In genomic region chr5:43039115-43039467, GRCh38 we compare ENCODE assay signal across 8 cellular contexts. TPM values are rescaled to one million over a fixed set of nuclear protein-coding genes. Genes with fewer than 3 reads are reported as not detected.
DNase-seq lines count a peak whose midpoint lies in the region; ATAC-seq and TF ChIP-seq lines count a peak whose summit lies in the region.

No MANE protein-coding gene starts in this region.

- ATAC-seq in GM19463 (IDR thresholded peaks at IDR 0.05; ENCODE audit: unreplicated experiment), result no peak

- no peaks in the 10 kb centered on the region for H4K20me1 ChIP-seq in hepatocyte (ENCODE audit: insufficient read depth, poor library complexity, severe bottlenecking)

- no peak for TF ChIP-seq POLR2A in spleen (IDR thresholded peaks at IDR 0.05)

- no peaks in the 10 kb centered on the region for H3K9me2 ChIP-seq in hepatocyte (replicated peaks; ENCODE audit: insufficient read depth)

- peak overlapping the region; percentile 95 for H3K4me2 ChIP-seq in hepatocyte

- intact Hi-C loops in activated CD4-positive, alpha-beta memory T cell treated with anti-CD3 and anti-CD28 coated beads for 36 hours (cut with micrococcal nuclease), result loop anchor here (1.0 kb wide), 1 partner anchor 9 kb away; no protein-coding TSS in a partner anchor
- intact Hi-C loops in spleen (cut with DNase I; ENCODE audit: low total_unique reads), result no loop called here

- peak overlapping the region; percentile 94 for H3K4me3 Mint-ChIP-seq in activated CD4-positive, alpha-beta memory T cell treated with anti-CD3 and anti-CD28 coated beads for 36 hours

- H3K27ac ChIP-seq in hepatocyte (peak overlapping the region; percentile 86), spleen (peak overlapping the region; percentile 96 to 99 (median 98))

- H3K4me3 ChIP-seq in HFF-Myc (replicated peaks; ENCODE audit: low read depth, low read length), result peak overlapping the region; percentile 62
- peak overlapping the region; percentile 35 for H3K4me3 ChIP-seq in hepatocyte
- peak overlapping the region; percentile 40 to 85 (median 54) for H3K4me3 ChIP-seq in spleen

- DNase-seq in HFF-Myc (ENCODE audit: extremely low read depth, low read depth) (no peak), hepatocyte (ENCODE audit: low spot score) (no peak), spleen (no peak), Ammon's horn (ENCODE audit: low spot score) (no peak), RKO (ENCODE audit: low spot score) (no peak)
- DNase-seq in activated CD4-positive, alpha-beta memory T cell treated with anti-CD3 and anti-CD28 coated beads for 36 hours, result no peak
- no peak for DNase-seq in stimulated activated naive CD4-positive, alpha-beta T cell treated with Interleukin-2 at 50 U/mL for 16 hours (lab: John Stamatoyannopoulos, UW)

- peaks cover 40% of the 10 kb centered on the region for H3K4me1 Mint-ChIP-seq in activated CD4-positive, alpha-beta memory T cell treated with anti-CD3 and anti-CD28 coated beads for 36 hours (ENCODE audit: low read depth)

- H3K4me1 ChIP-seq in hepatocyte (ENCODE audit: insufficient read depth) (peaks cover 8% of the 10 kb centered on the region), spleen (peaks cover 0 to 75% (median 54%) of the 10 kb centered on the region in 6 donors)

- H2AFZ ChIP-seq in hepatocyte, result peak overlapping the region; percentile 63

- H3K27ac Mint-ChIP-seq in activated CD4-positive, alpha-beta memory T cell treated with anti-CD3 and anti-CD28 coated beads for 36 hours, result peak overlapping the region; percentile 96

- H3K36me3 ChIP-seq in hepatocyte (replicated peaks; ENCODE audit: insufficient read depth, low read depth), result no peaks in the 10 kb centered on the region
- H3K36me3 ChIP-seq in spleen, result peaks cover 0 to under 1% (median 0%) of the 10 kb centered on the region in 6 donors

- H3K79me2 ChIP-seq in hepatocyte, result peaks cover 46% of the 10 kb centered on the region

- CTCF ChIA-PET in activated CD4-positive, alpha-beta memory T cell treated with anti-CD3 and anti-CD28 coated beads for 36 hours (lab: Charles Lee), result interaction anchor here (1.0 to 4.8 kb wide), 10 partner anchors 10 to 130 kb away, joined by 3 to 72 read pairs (median 13); no protein-coding TSS in a partner anchor

- no peaks in the 10 kb centered on the region for H3K36me3 Mint-ChIP-seq in activated CD4-positive, alpha-beta memory T cell treated with anti-CD3 and anti-CD28 coated beads for 36 hours

- 31% methylated on average over 6 of the region's 6 CpGs for WGBS in hepatocyte (ENCODE audit: low lambda C conversion rate, missing lambda C conversion rate)
- WGBS in spleen, 5 donors, result 11 to 17% (median 13%) methylated on average over 6 of the region's 6 CpGs

- H3K27me3 ChIP-seq in hepatocyte (peaks cover 25% of the 10 kb centered on the region), spleen (replicated peaks in 1 of 7) (no peaks in the 10 kb centered on the region)

- no peak for TF ChIP-seq CTCF in HFF-Myc (IDR thresholded peaks at IDR 0.05; ENCODE audit: low read depth, low read length, missing control alignments)
- no peak for TF ChIP-seq CTCF in hepatocyte (IDR thresholded peaks at IDR 0.05; ENCODE audit: poor library complexity)
- TF ChIP-seq CTCF in spleen (IDR thresholded peaks at IDR 0.05 in 8 of 11, conservative IDR thresholded peaks at IDR 0.05 in 3 of 11), result peak in 1 of 11 experiments; percentile 25

- H3K27me3 Mint-ChIP-seq in activated CD4-positive, alpha-beta memory T cell treated with anti-CD3 and anti-CD28 coated beads for 36 hours, result no peaks in the 10 kb centered on the region

- H3K9me3 ChIP-seq in hepatocyte (ENCODE audit: low read depth) (no peaks in the 10 kb centered on the region), spleen (no peaks in the 10 kb centered on the region)

- POLR2A ChIA-PET in activated CD4-positive, alpha-beta memory T cell treated with anti-CD3 and anti-CD28 coated beads for 36 hours (lab: Charles Lee), result interaction anchor here (0.6 to 3.9 kb wide), 10 partner anchors 20 to 198 kb away, joined by 3 to 41 read pairs (median 6); no protein-coding TSS in a partner anchor

- no peaks in the 10 kb centered on the region for H3K9me3 Mint-ChIP-seq in activated CD4-positive, alpha-beta memory T cell treated with anti-CD3 and anti-CD28 coated beads for 36 hours

RNA-seq across cellular contexts. Expression of gene ANXA2R, which starts 1.0 kb away (rescaled TPM):
- total RNA-seq in activated CD4-positive, alpha-beta memory T cell treated with anti-CD3 and anti-CD28 coated beads for 36 hours, result 1 to 10 TPM; 2.8 to 3.8 TPM
- total RNA-seq in hepatocyte (0.93 and 4.4 TPM in 2 replicates), spleen (10 to 100 TPM; 10.0 to 27.2 (median 16.4) TPM)
- polyA plus RNA-seq in hepatocyte (3.2 and 4.5 TPM in 2 replicates), spleen (10 to 100 TPM; 28.9 to 44.5 (median 36.5) TPM)
